ENCODE assay signal across 8 cellular contexts in genomic region chr9:113233146-113233545, GRCh38. TPM values are rescaled to one million over a fixed set of nuclear protein-coding genes. Genes with fewer than 3 reads are reported as not detected.
DNase-seq lines count a peak whose midpoint lies in the region; ATAC-seq and TF ChIP-seq lines count a peak whose summit lies in the region.

No MANE protein-coding gene starts in this region.

- H3K36me3 Mint-ChIP-seq in activated naive CD8-positive, alpha-beta T cell treated with anti-CD3 and anti-CD28 coated beads, Interleukin-2, amount 50 U/mL, for 24 hours (ENCODE audit: low read depth) = no peaks in the 10 kb centered on the region
- H3K36me3 Mint-ChIP-seq in natural killer cell = no peaks in the 10 kb centered on the region

- DNase-seq in activated naive CD8-positive, alpha-beta T cell treated with anti-CD3 and anti-CD28 coated beads, Interleukin-2, amount 50 U/mL, for 24 hours = no peak
- no peak for DNase-seq in natural killer cell
- no peak for DNase-seq in hepatic stellate cell (ENCODE audit: low spot score)
- DNase-seq in NCI-H2081 (lab: John Stamatoyannopoulos, UW) = no peak
- no peak for DNase-seq in DMS53 treated with DMSO at 0.1 percent for 48 hours (lab: John Stamatoyannopoulos, UW; ENCODE audit: unreplicated experiment)
- DNase-seq in NCI-H2196 (lab: John Stamatoyannopoulos, UW; ENCODE audit: unreplicated experiment) = no peak

- peak overlapping the region; percentile 68 for H3K27ac Mint-ChIP-seq in activated naive CD8-positive, alpha-beta T cell treated with anti-CD3 and anti-CD28 coated beads, Interleukin-2, amount 50 U/mL, for 24 hours
- peak overlapping the region; percentile 93 to 96 for H3K27ac Mint-ChIP-seq in natural killer cell

- no peaks in the 10 kb centered on the region for H3K9me3 Mint-ChIP-seq in activated naive CD8-positive, alpha-beta T cell treated with anti-CD3 and anti-CD28 coated beads, Interleukin-2, amount 50 U/mL, for 24 hours
- H3K9me3 Mint-ChIP-seq in natural killer cell = no peaks in the 10 kb centered on the region

- ATAC-seq in GM18868 (IDR thresholded peaks at IDR 0.05; ENCODE audit: unreplicated experiment) (peak; percentile 37), HG03135 (IDR thresholded peaks at IDR 0.05; ENCODE audit: unreplicated experiment) (peak; percentile 43), natural killer cell (peak; percentile 45 to 71 (median 53))
- no peak for ATAC-seq in activated naive CD8-positive, alpha-beta T cell treated with anti-CD3 and anti-CD28 coated beads, Interleukin-2, amount 50 U/mL, for 24 hours

- H3K4me1 Mint-ChIP-seq in activated naive CD8-positive, alpha-beta T cell treated with anti-CD3 and anti-CD28 coated beads, Interleukin-2, amount 50 U/mL, for 24 hours = peaks cover 18% of the 10 kb centered on the region
- H3K4me1 Mint-ChIP-seq in natural killer cell = peaks cover 16 to 21% of the 10 kb centered on the region in 2 donors

- H3K4me3 Mint-ChIP-seq in activated naive CD8-positive, alpha-beta T cell treated with anti-CD3 and anti-CD28 coated beads, Interleukin-2, amount 50 U/mL, for 24 hours = no peak overlapping the region
- H3K4me3 Mint-ChIP-seq in natural killer cell = peak overlapping the region; percentile 79

- intact Hi-C loops in natural killer cell (cut with micrococcal nuclease) = no loop called here

- no peaks in the 10 kb centered on the region for H3K27me3 Mint-ChIP-seq in activated naive CD8-positive, alpha-beta T cell treated with anti-CD3 and anti-CD28 coated beads, Interleukin-2, amount 50 U/mL, for 24 hours
- H3K27me3 Mint-ChIP-seq in natural killer cell (ENCODE audit: low read depth in 2 of 2) = no peaks in the 10 kb centered on the region

- no peak for TF ChIP-seq CTCF in natural killer cell (IDR thresholded peaks at IDR 0.05)

RNA-seq across cellular contexts. Expression of gene SLC31A1, which starts 11.8 kb away (rescaled TPM):
- total RNA-seq in natural killer cell = 10 to 100 TPM in 2 of 3 donors, 1 to 10 TPM in 1; 7.9 to 27.8 (median 11.8) TPM

RNA-seq across cellular contexts. Expression of gene FKBP15, which starts 12.1 kb away (rescaled TPM):
- total RNA-seq in natural killer cell = 10 to 100 TPM; 35.0 to 37.9 (median 35.9) TPM

RNA-seq across cellular contexts. Expression of gene CDC26, which starts 42.2 kb away (rescaled TPM):
- 10 to 100 TPM; 16.8 to 24.8 (median 21.5) TPM for total RNA-seq in natural killer cell

RNA-seq across cellular contexts. Expression of gene PRPF4, which starts 42.3 kb away (rescaled TPM):
- 10 to 100 TPM; 16.9 to 23.2 (median 21.1) TPM for total RNA-seq in natural killer cell
